In genomic region chr9:76913467-76913866, GRCh38 we compare ENCODE assay signal across 19 cellular contexts. TPM values are rescaled to one million over a fixed set of nuclear protein-coding genes. Genes with fewer than 3 reads are reported as not detected.
"Had no signal": no experiment of that assay in that cellular context is flagged by ENCODE, and none has a peak within 500 bp of the region (broad histone marks: within the 10 kb centered on the region; RNA-seq: fewer than 3 reads in every experiment).

No MANE protein-coding gene starts in this region.

- H3K9me3 Mint-ChIP-seq: dendritic cell treated with granulocyte-macrophage colony-stimulating factor and Interleukin-4, amounts not matched to agents 40 ng/mL and 50 ng/mL, for 4 days had no signal

- H3K27ac ChIP-seq: epithelial cell of prostate, esophagus muscularis mucosa, gastrocnemius medialis, heart right ventricle, left ventricle myocardium inferior, neutrophil, psoas muscle, skin epidermis, tibial artery, upper lobe of left lung, uterus had no signal

- H3K4me3 ChIP-seq: esophagus muscularis mucosa, gastrocnemius medialis, heart right ventricle, left ventricle myocardium inferior, lung, psoas muscle, sigmoid colon, skin epidermis, tibial artery, upper lobe of left lung, uterus had no signal

- H3K36me3 Mint-ChIP-seq: naive thymus-derived CD8-positive, alpha-beta T cell had no signal

- DNase-seq: effector memory CD8-positive, alpha-beta T cell; gastrocnemius medialis; heart right ventricle; hypothalamus; left cardiac atrium; left ventricle myocardium inferior; naive thymus-derived CD8-positive, alpha-beta T cell; psoas muscle; sigmoid colon; stimulated activated naive CD4-positive, alpha-beta T cell treated with Interleukin-2 at 50 U/mL for 16 hours; tibial artery; upper lobe of left lung; uterus had no signal

- H3K27ac Mint-ChIP-seq: dendritic cell treated with granulocyte-macrophage colony-stimulating factor and Interleukin-4, amounts not matched to agents 40 ng/mL and 50 ng/mL, for 4 days; effector memory CD8-positive, alpha-beta T cell had no signal

- H3K36me3 ChIP-seq: esophagus muscularis mucosa, gastrocnemius medialis, heart right ventricle, left ventricle myocardium inferior, neutrophil, sigmoid colon, tibial artery, upper lobe of left lung, uterus had no signal

- H3K9me3 ChIP-seq: esophagus muscularis mucosa, gastrocnemius medialis, heart right ventricle, neutrophil, psoas muscle, sigmoid colon, tibial artery, upper lobe of left lung, uterus had no signal

- H3K4me3 Mint-ChIP-seq: dendritic cell treated with granulocyte-macrophage colony-stimulating factor and Interleukin-4, amounts not matched to agents 40 ng/mL and 50 ng/mL, for 4 days; effector memory CD8-positive, alpha-beta T cell; naive thymus-derived CD8-positive, alpha-beta T cell had no signal

- ATAC-seq: effector memory CD8-positive, alpha-beta T cell; gastrocnemius medialis; heart right ventricle; left cardiac atrium; naive thymus-derived CD8-positive, alpha-beta T cell; psoas muscle had no signal

- H3K27me3 ChIP-seq: esophagus muscularis mucosa, gastrocnemius medialis, sigmoid colon, tibial artery, upper lobe of left lung, uterus had no signal

- H3K4me1 ChIP-seq: esophagus muscularis mucosa, gastrocnemius medialis, heart right ventricle, left ventricle myocardium inferior, psoas muscle, sigmoid colon, upper lobe of left lung, uterus had no signal

- H3K4me1 Mint-ChIP-seq: naive thymus-derived CD8-positive, alpha-beta T cell had no signal

RNA-seq across cellular contexts. Expression of gene PRUNE2, which starts 7.6 kb away (rescaled TPM):
- total RNA-seq: naive thymus-derived CD8-positive, alpha-beta T cell had no signal
- polyA plus RNA-seq: naive thymus-derived CD8-positive, alpha-beta T cell had no signal
